1 cellular context compared by ENCODE assay signal in genomic region chrX:16870861-16871584, GRCh38.
A peak's percentile ranks its signal among the peaks of the same experiment; 100 is the strongest.
TF ChIP-seq lines count a peak whose summit lies in the region.

No MANE protein-coding gene starts in this region.

TF ChIP-seq in H1, 55 proteins besides CTCF, POLR2A, EP300 and RAD21 (continued from another document):
- TF ChIP-seq SIRT6 (IDR thresholded peaks at IDR 0.05; ENCODE audit: low read length) (no peak), RBBP5 (IDR thresholded peaks at IDR 0.05; ENCODE audit: borderline replicate concordance, low read depth, low read length) (0 out of 2 replicates have a peak, but pooled peaks have one; percentile 21), ATF2 (IDR thresholded peaks at IDR 0.05; ENCODE audit: low read length) (no peak), SP4 (IDR thresholded peaks at IDR 0.05; ENCODE audit: low read length) (no peak), KDM1A (IDR thresholded peaks at IDR 0.05; ENCODE audit: borderline replicate concordance, low read length) (no peak), NRF1 (IDR thresholded peaks at IDR 0.05; ENCODE audit: low read depth, low read length) (no peak), CBX8 (IDR thresholded peaks at IDR 0.05; ENCODE audit: borderline replicate concordance, low read depth, low read length) (no peak), JUN (IDR thresholded peaks at IDR 0.05; ENCODE audit: low read depth, low read length) (no peak), E2F6 (IDR thresholded peaks at IDR 0.05) (no peak), POLR2AphosphoS5 (IDR thresholded peaks at IDR 0.05; ENCODE audit: low read depth, low read length) (no peak), TAF1 (IDR thresholded peaks at IDR 0.05; ENCODE audit: low read depth, low read length) (no peak), TBP (IDR thresholded peaks at IDR 0.05; ENCODE audit: low read depth, low read length) (0 out of 2 replicates have a peak, but pooled peaks have one; percentile 7), SP1 (IDR thresholded peaks at IDR 0.05; ENCODE audit: low read depth, low read length) (no peak), CTBP2 (IDR thresholded peaks at IDR 0.05; ENCODE audit: borderline replicate concordance, insufficient read depth, insufficient read length, low read length) (no peak), RXRA (IDR thresholded peaks at IDR 0.05; ENCODE audit: insufficient read depth, low read depth, low read length) (no peak), CBX5 (IDR thresholded peaks at IDR 0.05; ENCODE audit: low read depth, low read length) (no peak), EGR1 (IDR thresholded peaks at IDR 0.05; ENCODE audit: borderline replicate concordance, low read depth, low read length) (no peak), PHF8 (conservative IDR thresholded peaks at IDR 0.05; ENCODE audit: low read depth, low read length) (peak; percentile 49; the same call in 1 of the 2 replicates), KDM4A (IDR thresholded peaks at IDR 0.05; ENCODE audit: low read depth, low read length, severe bottlenecking) (peak; percentile 5), RNF2 (IDR thresholded peaks at IDR 0.05; ENCODE audit: borderline replicate concordance, low read depth, low read length, missing control alignments, poor library complexity, severe bottlenecking) (no peak)
- TF ChIP-seq, protein P1, sequence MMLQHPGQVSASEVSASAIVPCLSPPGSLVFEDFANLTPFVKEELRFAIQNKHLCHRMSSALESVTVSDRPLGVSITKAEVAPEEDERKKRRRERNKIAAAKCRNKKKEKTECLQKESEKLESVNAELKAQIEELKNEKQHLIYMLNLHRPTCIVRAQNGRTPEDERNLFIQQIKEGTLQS (IDR thresholded peaks at IDR 0.05; ENCODE audit: insufficient read depth, low read depth, low read length): no peak
